In genomic region chr1:63703661-63704060, GRCh38 we compare ENCODE assay signal across 14 cellular contexts.
DNase-seq lines count a peak whose midpoint lies in the region; ATAC-seq and TF ChIP-seq lines count a peak whose summit lies in the region.
"Had no signal": no experiment of that assay in that cellular context is flagged by ENCODE, and none has a peak within 500 bp of the region (broad histone marks: within the 10 kb centered on the region; RNA-seq: fewer than 3 reads in every experiment).

No MANE protein-coding gene starts in this region.

- CTCF ChIA-PET in Calu3 (lab: Charles Lee) = interaction anchor here (0.7 to 1.4 kb wide), 2 partner anchors 12 to 126 kb away, joined by 3 to 4 read pairs; no protein-coding TSS in a partner anchor
- CTCF ChIA-PET in SK-N-SH (lab: Yijun Ruan, JAX) = interaction anchor here (1.2 to 2.9 kb wide), 3 partner anchors 12 to 543 kb away, joined by 5 to 13 read pairs (median 6); no protein-coding TSS in a partner anchor

- no peaks in the 10 kb centered on the region for H3F3A ChIP-seq in SK-N-SH (replicated peaks; ENCODE audit: insufficient read depth)
- H3F3A ChIP-seq in neural progenitor cell (ENCODE audit: low read depth) = peaks cover 12% of the 10 kb centered on the region

- H3K9me2 ChIP-seq in SK-N-SH = no peaks in the 10 kb centered on the region
- no peaks in the 10 kb centered on the region for H3K9me2 ChIP-seq in Karpas-422 (replicated peaks; ENCODE audit: insufficient read depth, low read length)

- TF ChIP-seq CTCF in Calu3 (IDR thresholded peaks at IDR 0.05; ENCODE audit: unreplicated experiment) (no peak), SK-N-SH (IDR thresholded peaks at IDR 0.05) (no peak), neural progenitor cell (IDR thresholded peaks at IDR 0.05) (no peak), upper lobe of right lung (IDR thresholded peaks at IDR 0.05) (no peak)

- H3K27ac Mint-ChIP-seq in Calu3 (ENCODE audit: unreplicated experiment) = peak overlapping the region; percentile 85
- peak overlapping the region; percentile 89 for H3K27ac Mint-ChIP-seq in neural progenitor cell
- H3K27ac Mint-ChIP-seq: activated naive CD4-positive, alpha-beta T cell treated with anti-CD3 and anti-CD28 coated beads, Interleukin-2, amount 50 U/mL, for 72 hours had no signal

- no peak for TF ChIP-seq RAD21 in SK-N-SH (IDR thresholded peaks at IDR 0.05; ENCODE audit: low read length)

- ATAC-seq in upper lobe of right lung = no peak
- ATAC-seq: activated naive CD4-positive, alpha-beta T cell treated with anti-CD3 and anti-CD28 coated beads, Interleukin-2, amount 50 U/mL, for 72 hours; left lobe of liver had no signal

- intact Hi-C loops in Calu3 (cut with micrococcal nuclease; ENCODE audit: unreplicated experiment) = no loop called here
- intact Hi-C loops in upper lobe of right lung (cut with DNase I) = no loop called here

- H3K4me3 Mint-ChIP-seq in Calu3 (ENCODE audit: low read depth, unreplicated experiment) (no peak overlapping the region), neural progenitor cell (no peak overlapping the region)

- H3K4me2 ChIP-seq in SK-N-SH = no peak overlapping the region
- H3K4me2 ChIP-seq in neural progenitor cell = peak overlapping the region; percentile 44
- H3K4me2 ChIP-seq in Karpas-422 (ENCODE audit: low read depth, low read length, poor library complexity, severe bottlenecking) = no peak overlapping the region

- no peaks in the 10 kb centered on the region for H3K27me3 ChIP-seq in SK-N-SH (ENCODE audit: insufficient read depth)
- no peaks in the 10 kb centered on the region for H3K27me3 ChIP-seq in neural progenitor cell
- H3K27me3 ChIP-seq in upper lobe of right lung = no peaks in the 10 kb centered on the region
- no peaks in the 10 kb centered on the region for H3K27me3 ChIP-seq in Karpas-422 (ENCODE audit: low read length)
- H3K27me3 ChIP-seq: brain microvascular endothelial cell, SJSA1 had no signal

- H3K9ac ChIP-seq in SK-N-SH (no peak overlapping the region), neural progenitor cell (no peak overlapping the region), Karpas-422 (ENCODE audit: low read length) (no peak overlapping the region)

- peak in 1 of 2 experiments; percentile 21; a peak in 1 of 4 replicates for TF ChIP-seq EP300 in SK-N-SH (IDR thresholded peaks at IDR 0.05; ENCODE audit: borderline replicate concordance in 1 of 2, low read depth in 1 of 2, low read length in 1 of 2)

- H3K9me3 Mint-ChIP-seq in Calu3 (ENCODE audit: low read depth, unreplicated experiment) (peaks cover 4% of the 10 kb centered on the region), neural progenitor cell (no peaks in the 10 kb centered on the region)
- H3K9me3 Mint-ChIP-seq: activated naive CD4-positive, alpha-beta T cell treated with anti-CD3 and anti-CD28 coated beads, Interleukin-2, amount 50 U/mL, for 72 hours had no signal

- BruUV-seq in Calu3 (replicated peaks; lab: Mats Ljungman, UMichigan) = no TSS peak

- H3K79me2 ChIP-seq in SK-N-SH (ENCODE audit: insufficient read depth) (no peaks in the 10 kb centered on the region), neural progenitor cell (ENCODE audit: low read depth) (no peaks in the 10 kb centered on the region), Karpas-422 (ENCODE audit: low read length) (no peaks in the 10 kb centered on the region)

- H3K4me1 ChIP-seq in SK-N-SH (ENCODE audit: control insufficient read depth in 1 of 2, insufficient read depth in 2 of 2, low read depth in 1 of 2, low read length in 1 of 2) (peaks cover 0 to 13% of the 10 kb centered on the region in 2 experiments; a peak in 2 of 4 replicates), neural progenitor cell (peaks cover 22% of the 10 kb centered on the region), upper lobe of right lung (peaks cover 3% of the 10 kb centered on the region), Karpas-422 (ENCODE audit: low read length) (no peaks in the 10 kb centered on the region)

- H3K27ac ChIP-seq in SK-N-SH (ENCODE audit: low read depth in 2 of 2, low read length in 1 of 2) (no peak overlapping the region), neural progenitor cell (no peak overlapping the region), upper lobe of right lung (no peak overlapping the region), Karpas-422 (ENCODE audit: low read length) (no peak overlapping the region)
- H3K27ac ChIP-seq: brain microvascular endothelial cell, SJSA1 had no signal

- H3K9me3 ChIP-seq in SK-N-SH (no peaks in the 10 kb centered on the region), neural progenitor cell (ENCODE audit: low read depth) (no peaks in the 10 kb centered on the region), upper lobe of right lung (no peaks in the 10 kb centered on the region), Karpas-422 (ENCODE audit: low read length) (no peaks in the 10 kb centered on the region)
- H3K9me3 ChIP-seq: SJSA1 had no signal

- WGBS in SK-N-SH (ENCODE audit: low lambda C conversion rate) = 57% methylated on average over 7 of the region's 7 CpGs

- H3K4me3 ChIP-seq in SK-N-SH (ENCODE audit: low read depth in 2 of 2, low read length in 1 of 2) (no peak overlapping the region), neural progenitor cell (no peak overlapping the region), upper lobe of right lung (no peak overlapping the region), Karpas-422 (ENCODE audit: low read length) (no peak overlapping the region)
- H3K4me3 ChIP-seq: SJSA1 had no signal

- DNase-seq in Calu3 (no peak), NCI-H1417 (lab: John Stamatoyannopoulos, UW) (peak; percentile 31 to 86 (median 51)), SK-N-SH (peak; percentile 47), neural progenitor cell (ENCODE audit: low spot score) (no peak), upper lobe of right lung (no peak), Karpas-422 (no peak), putamen (ENCODE audit: low spot score) (no peak)
- DNase-seq in activated CD8-positive, alpha-beta memory T cell treated with anti-CD3 and anti-CD28 coated beads, Interleukin-2, amount 50 U/mL, for 48 hours = no peak
- DNase-seq: activated T-cell treated with anti-CD3 and anti-CD28 coated beads, Interleukin-2, amount 50 U/mL, for 1 hour; brain microvascular endothelial cell; effector CD4-positive, alpha-beta T cell had no signal

- POLR2A ChIA-PET in SK-N-SH (lab: Yijun Ruan, JAX) = no interaction called here

- H2AFZ ChIP-seq in SK-N-SH (ENCODE audit: low read depth) (no peak overlapping the region), neural progenitor cell (replicated peaks) (no peak overlapping the region), Karpas-422 (ENCODE audit: low read length) (no peak overlapping the region)

- H4K20me1 ChIP-seq in SK-N-SH (ENCODE audit: insufficient read depth) (no peaks in the 10 kb centered on the region), neural progenitor cell (ENCODE audit: low read depth) (no peaks in the 10 kb centered on the region), Karpas-422 (ENCODE audit: insufficient read depth, low read depth, low read length) (no peaks in the 10 kb centered on the region)

- H3K4me1 Mint-ChIP-seq in Calu3 (ENCODE audit: low read depth, unreplicated experiment) (peaks cover 67% of the 10 kb centered on the region), neural progenitor cell (peaks cover 25% of the 10 kb centered on the region)

- H3K36me3 Mint-ChIP-seq in Calu3 (ENCODE audit: insufficient read depth, unreplicated experiment) = no peaks in the 10 kb centered on the region
- H3K36me3 Mint-ChIP-seq in neural progenitor cell = no peaks in the 10 kb centered on the region
- H3K36me3 Mint-ChIP-seq: activated naive CD4-positive, alpha-beta T cell treated with anti-CD3 and anti-CD28 coated beads, Interleukin-2, amount 50 U/mL, for 72 hours had no signal

- H3K36me3 ChIP-seq in SK-N-SH (replicated peaks in 1 of 2; ENCODE audit: control insufficient read depth in 1 of 2, insufficient read depth in 2 of 2, low read length in 1 of 2) = no peaks in the 10 kb centered on the region
- H3K36me3 ChIP-seq in neural progenitor cell = no peaks in the 10 kb centered on the region
- no peaks in the 10 kb centered on the region for H3K36me3 ChIP-seq in upper lobe of right lung
- H3K36me3 ChIP-seq in Karpas-422 (ENCODE audit: insufficient read depth, low read length) = no peaks in the 10 kb centered on the region
- H3K36me3 ChIP-seq: brain microvascular endothelial cell, SJSA1 had no signal

- H3K27me3 Mint-ChIP-seq in Calu3 (ENCODE audit: unreplicated experiment) (no peaks in the 10 kb centered on the region), neural progenitor cell (ENCODE audit: insufficient read depth, low read depth) (peaks cover 3% of the 10 kb centered on the region)

TF ChIP-seq in SK-N-SH, 30 proteins besides CTCF, POLR2A, EP300 and RAD21:
- TF ChIP-seq GATA2 (CRISPR knock-in tag; IDR thresholded peaks at IDR 0.05) (0 out of 2 replicates have a peak, but pooled peaks have one; percentile 6), MXI1 (IDR thresholded peaks at IDR 0.05; ENCODE audit: low read depth, low read length) (peak; percentile 18; the same call in 1 of the 2 replicates), ZBTB33 (IDR thresholded peaks at IDR 0.05; ENCODE audit: borderline replicate concordance, low read depth) (no peak), FOSL2 (IDR thresholded peaks at IDR 0.05; ENCODE audit: borderline replicate concordance, low read depth) (no peak), MAX (IDR thresholded peaks at IDR 0.05; ENCODE audit: low read depth) (no peak), USF1 (IDR thresholded peaks at IDR 0.05; ENCODE audit: borderline replicate concordance, low read depth) (no peak)

Comparison
In these comparisons a context has a peak if more than half of its experiments do, and no peak if none do; other contexts are left out.
1. DNase-seq: peak in NCI-H1417 (3 of 3) and SK-N-SH (single experiment); none in Calu3 (single experiment), neural progenitor cell (single experiment), upper lobe of right lung (single experiment), activated CD8-positive, alpha-beta memory T cell treated with anti-CD3 and anti-CD28 coated beads, Interleukin-2, amount 50 U/mL, for 48 hours (single experiment), Karpas-422 (single experiment) and putamen (single experiment).